ENCODE assay signal across 8 cellular contexts in genomic region chr17:12180644-12181261, GRCh38.
DNase-seq lines count a peak whose midpoint lies in the region; ATAC-seq, FAIRE-seq and TF ChIP-seq lines count a peak whose summit lies in the region.

No MANE protein-coding gene starts in this region.

- H3K4me2 ChIP-seq in K562 (ENCODE audit: insufficient read depth, low read length) = no peak overlapping the region

- no TSS peak for BruUV-seq in K562 (replicated peaks; lab: Mats Ljungman, UMichigan)

- intact Hi-C loops in K562 (cut with micrococcal nuclease) = loop anchor here (2.0 to 5.0 kb wide), 2 partner anchors 486 to 562 kb away; no protein-coding TSS in a partner anchor

- H2AFZ ChIP-seq in K562 (ENCODE audit: low read depth, low read length) = no peak overlapping the region

- H3K4me1 ChIP-seq in K562 (replicated peaks in 1 of 2; ENCODE audit: control insufficient read depth in 2 of 2, insufficient read depth in 2 of 2, low read length in 2 of 2) = no peaks in the 10 kb centered on the region

- in situ Hi-C loops in K562 (cut with MboI) = no loop called here

- 0% methylated on average over 7 of the region's 7 CpGs for WGBS in K562 (ENCODE audit: insufficient coverage, low coverage, missing lambda C conversion rate)

- TF ChIP-seq CTCF in AG04449 (IDR thresholded peaks at IDR 0.05; ENCODE audit: insufficient read depth, low read length, missing control alignments) = peak; percentile 46
- peak; percentile 83 for TF ChIP-seq CTCF in GM10248 (IDR thresholded peaks at IDR 0.05; ENCODE audit: control extremely low read depth, extremely low read depth, low read depth, missing control alignments)
- TF ChIP-seq CTCF in K562 (IDR thresholded peaks at IDR 0.05 in 2 of 3, conservative IDR thresholded peaks at IDR 0.05 in 1 of 3; ENCODE audit: insufficient read depth in 2 of 3, low read depth in 1 of 3, low read length in 3 of 3) = peak; percentile 42 to 73 (median 61); a peak in 5 of 6 replicates

- no peaks in the 10 kb centered on the region for H3K9me3 ChIP-seq in K562 (replicated peaks; ENCODE audit: control insufficient read depth, insufficient read depth, low read depth, low read length)

- POLR2A ChIA-PET in AG04449 (lab: Yijun Ruan, JAX) (no interaction called here), GM10248 (lab: Yijun Ruan, JAX) (no interaction called here), K562 (lab: Yijun Ruan, JAX) (no interaction called here)

- peak; percentile 24 for DNase-seq in AG04449 (ENCODE audit: low read depth, low spot score)
- DNase-seq in GM10248 (ENCODE audit: extremely low spot score) = peak; percentile 45
- peak; percentile 22 for DNase-seq in NCI-H345 (lab: John Stamatoyannopoulos, UW)
- DNase-seq in K562 (ENCODE audit: extremely low read depth in 1 of 4, low spot score in 3 of 4) = peak; percentile 23 to 58 (median 28)
- DNase-seq in iris pigment epithelial cell (ENCODE audit: low read depth) = peak; percentile 65
- DNase-seq in stromal cell of bone marrow (ENCODE audit: low read depth) = peak; percentile 39
- no peak for DNase-seq in NCI-H524 treated with DMSO at 0.1 percent for 48 hours (lab: John Stamatoyannopoulos, UW)

- no peak for TF ChIP-seq POLR2A in K562 (conservative IDR thresholded peaks at IDR 0.05)

- no peaks in the 10 kb centered on the region for H4K20me1 ChIP-seq in K562 (replicated peaks; ENCODE audit: control insufficient read depth, insufficient read depth, low read length)

- H3K36me3 ChIP-seq in K562 (ENCODE audit: control insufficient read depth, insufficient read depth, low read length) = no peaks in the 10 kb centered on the region

- peak; percentile 50 to 70 for TF ChIP-seq RAD21 in K562 (CRISPR knock-in tag; conservative IDR thresholded peaks at IDR 0.05 in 1 of 2, IDR thresholded peaks at IDR 0.05 in 1 of 2)

- CTCF ChIA-PET in AG04449 (lab: Yijun Ruan, JAX) = interaction anchor here (0.8 to 8.9 kb wide), 25 partner anchors 9 to 828 kb away, joined by 3 to 86 read pairs (median 4); partner anchors contain the start of gene MYOCD
- CTCF ChIA-PET in GM10248 (lab: Yijun Ruan, JAX) = interaction anchor here (1.2 to 1.9 kb wide), 11 partner anchors 10 to 850 kb away, joined by 3 to 12 read pairs (median 5); partner anchors contain the start of gene ELAC2
- CTCF ChIA-PET in K562 (lab: Yijun Ruan, JAX; ENCODE audit: low intra/inter-chr PET ratio) = interaction anchor here (0.6 to 1.5 kb wide), 3 partner anchors 486 to 852 kb away, joined by 4 to 5 read pairs (median 4); no protein-coding TSS in a partner anchor

- peak; percentile 61 for ATAC-seq in K562
- no peak for ATAC-seq in GM19324 (IDR thresholded peaks at IDR 0.05; ENCODE audit: low FRiP score, unreplicated experiment)

- no peak overlapping the region for H3K27ac ChIP-seq in K562 (ENCODE audit: extremely low read depth, low read depth, low read length)

- H3K9me1 ChIP-seq in K562 (ENCODE audit: control insufficient read depth, insufficient read depth, low read length) = no peaks in the 10 kb centered on the region

- no peak for TF ChIP-seq EP300 in K562 (IDR thresholded peaks at IDR 0.05; ENCODE audit: low read length)

- H3K27me3 ChIP-seq in K562 (ENCODE audit: control insufficient read depth in 2 of 2, insufficient read depth in 2 of 2, low read length in 2 of 2) = no peaks in the 10 kb centered on the region; a peak in 1 of 5 replicates

- no peaks in the 10 kb centered on the region for H3K79me2 ChIP-seq in K562 (ENCODE audit: control insufficient read depth, insufficient read depth, low read length)

- no peak overlapping the region for H3K9ac ChIP-seq in K562 (ENCODE audit: insufficient read depth in 1 of 2, low read depth in 2 of 2, low read length in 2 of 2)

- H3K4me3 ChIP-seq in AG04449 (ENCODE audit: low read depth, low read length) (no peak overlapping the region), K562 (no peak overlapping the region)

- peak; percentile 35 for FAIRE-seq in K562 (lab: Jason Lieb, UNC)

TF ChIP-seq in K562, 482 proteins besides CTCF, POLR2A, EP300 and RAD21:
- TF ChIP-seq CAMTA2 (CRISPR knock-in tag; conservative IDR thresholded peaks at IDR 0.05) (no peak), ZNF174 (CRISPR knock-in tag; IDR thresholded peaks at IDR 0.05) (no peak), FIP1L1 (IDR thresholded peaks at IDR 0.05; ENCODE audit: low read depth, low read length, poor library complexity, severe bottlenecking) (no peak), KHSRP (IDR thresholded peaks at IDR 0.05) (no peak), RBM39 (optimal IDR thresholded peaks at IDR 0.05; ENCODE audit: low read depth, low read length) (no peak), ZNF766 (CRISPR knock-in tag; conservative IDR thresholded peaks at IDR 0.05) (peak; percentile 80), SMC3 (conservative IDR thresholded peaks at IDR 0.05; ENCODE audit: insufficient read depth, low read depth, low read length) (peak; percentile 57; the same call in 1 of the 2 replicates)
- TF ChIP-seq, protein P1, sequence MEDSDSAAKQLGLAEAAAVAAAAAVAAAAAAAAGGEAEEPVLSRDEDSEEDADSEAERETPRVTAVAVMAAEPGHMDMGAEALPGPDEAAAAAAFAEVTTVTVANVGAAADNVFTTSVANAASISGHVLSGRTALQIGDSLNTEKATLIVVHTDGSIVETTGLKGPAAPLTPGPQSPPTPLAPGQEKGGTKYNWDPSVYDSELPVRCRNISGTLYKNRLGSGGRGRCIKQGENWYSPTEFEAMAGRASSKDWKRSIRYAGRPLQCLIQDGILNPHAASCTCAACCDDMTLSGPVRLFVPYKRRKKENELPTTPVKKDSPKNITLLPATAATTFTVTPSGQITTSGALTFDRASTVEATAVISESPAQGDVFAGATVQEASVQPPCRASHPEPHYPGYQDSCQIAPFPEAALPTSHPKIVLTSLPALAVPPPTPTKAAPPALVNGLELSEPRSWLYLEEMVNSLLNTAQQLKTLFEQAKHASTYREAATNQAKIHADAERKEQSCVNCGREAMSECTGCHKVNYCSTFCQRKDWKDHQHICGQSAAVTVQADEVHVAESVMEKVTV (CRISPR knock-in tag; IDR thresholded peaks at IDR 0.05) = peak; percentile 27; the same call in 1 of the 2 replicates
